ENCODE assay signal across 21 cellular contexts in genomic region chr6:159460476-159460875, GRCh38.
DNase-seq lines count a peak whose midpoint lies in the region; ATAC-seq and TF ChIP-seq lines count a peak whose summit lies in the region.
"Had no signal": no experiment of that assay in that cellular context is flagged by ENCODE, and none has a peak within 500 bp of the region (broad histone marks: within the 10 kb centered on the region; RNA-seq: fewer than 3 reads in every experiment).

No MANE protein-coding gene starts in this region.

- no peaks in the 10 kb centered on the region for H3K4me1 Mint-ChIP-seq in natural killer cell treated with Interleukin-12 subunit alpha and Interleukin-12 subunit beta and Interleukin-15 and Interleukin-18, amount 100 ng/mL, for 72 hours (ENCODE audit: low read depth in 2 of 2)
- H3K4me1 Mint-ChIP-seq in natural killer cell = no peaks in the 10 kb centered on the region
- peaks cover 6% of the 10 kb centered on the region for H3K4me1 Mint-ChIP-seq in MCF 10A (ENCODE audit: insufficient read depth, unreplicated experiment)
- H3K4me1 Mint-ChIP-seq: CD8-positive, alpha-beta memory T cell had no signal

- peaks cover 61% of the 10 kb centered on the region for H3K4me1 ChIP-seq in OCI-LY7 (ENCODE audit: insufficient read depth, low read length, poor library complexity, severe bottlenecking)
- peaks cover 8% of the 10 kb centered on the region for H3K4me1 ChIP-seq in hepatocyte (ENCODE audit: insufficient read depth)
- H3K4me1 ChIP-seq in neuronal stem cell (ENCODE audit: control insufficient read depth in 2 of 2, insufficient read depth in 1 of 2, low read depth in 1 of 2, low read length in 2 of 2) = no peaks in the 10 kb centered on the region
- no peaks in the 10 kb centered on the region for H3K4me1 ChIP-seq in transverse colon
- H3K4me1 ChIP-seq: BE2C, HAP-1 had no signal

- H4K20me1 ChIP-seq in OCI-LY7 (ENCODE audit: insufficient read depth, low read length) = no peaks in the 10 kb centered on the region
- no peaks in the 10 kb centered on the region for H4K20me1 ChIP-seq in hepatocyte (ENCODE audit: insufficient read depth, poor library complexity, severe bottlenecking)
- H4K20me1 ChIP-seq: BLaER1 treated with 17β-estradiol and CSF1 and Interleukin-3, amounts not matched to agents 10 nM and 100 nM had no signal

- H2BK5ac ChIP-seq in neuronal stem cell (ENCODE audit: low read length) = no peak overlapping the region

- no peak overlapping the region for H2BK12ac ChIP-seq in neuronal stem cell (ENCODE audit: low read length)

- H2AFZ ChIP-seq in OCI-LY7 (ENCODE audit: low read length) (peak overlapping the region; percentile 55; the same call in 1 of the 2 replicates), hepatocyte (no peak overlapping the region), neuronal stem cell (ENCODE audit: low read length) (no peak overlapping the region)
- H2AFZ ChIP-seq: GM23248 had no signal

- H3K18ac ChIP-seq in neuronal stem cell (ENCODE audit: low read length) = no peak overlapping the region

- no peak overlapping the region for H2AK5ac ChIP-seq in neuronal stem cell (ENCODE audit: low read depth, low read length)

- peaks cover 3 to 11% of the 10 kb centered on the region in 2 donors for H3K27me3 Mint-ChIP-seq in natural killer cell treated with Interleukin-12 subunit alpha and Interleukin-12 subunit beta and Interleukin-15 and Interleukin-18, amount 100 ng/mL, for 72 hours
- peaks cover 4 to 10% of the 10 kb centered on the region in 2 donors for H3K27me3 Mint-ChIP-seq in natural killer cell (ENCODE audit: low read depth in 2 of 2)
- H3K27me3 Mint-ChIP-seq in MCF 10A (ENCODE audit: insufficient read depth, unreplicated experiment) = peaks cover 18% of the 10 kb centered on the region

- CTCF ChIA-PET in OCI-LY7 (lab: Charles Lee; ENCODE audit: unreplicated experiment) (interaction anchor here (0.6 to 1.8 kb wide), 4 partner anchors 11 to 415 kb away, joined by 3 to 8 read pairs (median 4); no protein-coding TSS in a partner anchor), MCF 10A (lab: Yijun Ruan, JAX) (no interaction called here)

- no peak overlapping the region for H3K4ac ChIP-seq in neuronal stem cell (ENCODE audit: low read length)

- H3K4me3 ChIP-seq in OCI-LY7 (ENCODE audit: low read depth, low read length, poor library complexity, severe bottlenecking) (no peak overlapping the region), hepatocyte (no peak overlapping the region), neuronal stem cell (ENCODE audit: low read length in 2 of 2) (no peak overlapping the region), transverse colon (no peak overlapping the region)
- H3K4me3 ChIP-seq: BLaER1 treated with 17β-estradiol and CSF1 and Interleukin-3, amounts not matched to agents 10 nM and 100 nM; GM23248; HAP-1 had no signal

- WGBS in hepatocyte (ENCODE audit: low lambda C conversion rate, missing lambda C conversion rate) = 43% methylated on average over 4 of the region's 4 CpGs
- WGBS in neuronal stem cell (ENCODE audit: extremely low coverage in 2 of 2, insufficient read length in 2 of 2, insufficient replicate concordance in 1 of 2), 2 donors = no CpG with 5 or more reads among the region's 4 CpGs
- 49% methylated on average over 4 of the region's 4 CpGs; no CpG with 5 or more reads in 1 of the 2 donors for WGBS in transverse colon (ENCODE audit: low coverage in 1 of 2), 2 donors

- in situ Hi-C loops in transverse colon (cut with MboI; ENCODE audit: low pct_ligation_motif_present in 1 of 4, low pct_unique_long_range_greater_than_20kb in 1 of 4, low sequenced_read_pairs in 3 of 4) = no loop called here

- H3K27ac Mint-ChIP-seq in natural killer cell treated with Interleukin-12 subunit alpha and Interleukin-12 subunit beta and Interleukin-15 and Interleukin-18, amount 100 ng/mL, for 72 hours = no peak overlapping the region
- H3K27ac Mint-ChIP-seq in natural killer cell (no peak overlapping the region), MCF 10A (ENCODE audit: low read depth, unreplicated experiment) (no peak overlapping the region)
- H3K27ac Mint-ChIP-seq: CD4-positive, alpha-beta T cell; CD8-positive, alpha-beta memory T cell; HFFc6 had no signal

- POLR2A ChIA-PET in OCI-LY7 (lab: Charles Lee) (interaction anchor here (0.7 to 3.8 kb wide), 9 partner anchors 8 to 321 kb away, joined by 3 to 30 read pairs (median 4); no protein-coding TSS in a partner anchor), MCF 10A (lab: Yijun Ruan, JAX) (no interaction called here)

- no peak overlapping the region for H2BK120ac ChIP-seq in neuronal stem cell (ENCODE audit: low read depth, low read length)

- peak; percentile 36 to 45 for ATAC-seq in natural killer cell treated with Interleukin-12 subunit alpha and Interleukin-12 subunit beta and Interleukin-15 and Interleukin-18, amount 100 ng/mL, for 72 hours
- ATAC-seq in natural killer cell = no peak

- H3K79me2 ChIP-seq in OCI-LY7 (ENCODE audit: insufficient read depth, low read depth, low read length) (no peaks in the 10 kb centered on the region), hepatocyte (no peaks in the 10 kb centered on the region)

- TF ChIP-seq EP300 in transverse colon (IDR thresholded peaks at IDR 0.05; ENCODE audit: low read depth) = no peak

- no peaks in the 10 kb centered on the region for H3K36me3 ChIP-seq in OCI-LY7 (ENCODE audit: insufficient read depth, low read length)
- no peaks in the 10 kb centered on the region for H3K36me3 ChIP-seq in hepatocyte (replicated peaks; ENCODE audit: insufficient read depth, low read depth)
- no peaks in the 10 kb centered on the region for H3K36me3 ChIP-seq in neuronal stem cell (replicated peaks in 1 of 2; ENCODE audit: control insufficient read depth in 2 of 2, insufficient read depth in 2 of 2, low read length in 2 of 2)
- H3K36me3 ChIP-seq in transverse colon = no peaks in the 10 kb centered on the region
- H3K36me3 ChIP-seq: BE2C; BLaER1 treated with 17β-estradiol and CSF1 and Interleukin-3, amounts not matched to agents 10 nM and 100 nM; HAP-1 had no signal

- H4K91ac ChIP-seq in neuronal stem cell (ENCODE audit: low read depth, low read length, poor library complexity) = no peak overlapping the region

- no peak overlapping the region for H3K4me3 Mint-ChIP-seq in natural killer cell treated with Interleukin-12 subunit alpha and Interleukin-12 subunit beta and Interleukin-15 and Interleukin-18, amount 100 ng/mL, for 72 hours
- H3K4me3 Mint-ChIP-seq in natural killer cell (no peak overlapping the region), MCF 10A (ENCODE audit: unreplicated experiment) (no peak overlapping the region)
- H3K4me3 Mint-ChIP-seq: CD14-positive monocyte; CD4-positive, alpha-beta T cell; CD8-positive, alpha-beta memory T cell; HFFc6 had no signal

- H2BK15ac ChIP-seq in neuronal stem cell (ENCODE audit: low read length) = no peak overlapping the region

- TF ChIP-seq CTCF in natural killer cell (IDR thresholded peaks at IDR 0.05) (no peak), OCI-LY7 (conservative IDR thresholded peaks at IDR 0.05; ENCODE audit: low read length) (no peak), hepatocyte (IDR thresholded peaks at IDR 0.05; ENCODE audit: poor library complexity) (no peak), transverse colon (IDR thresholded peaks at IDR 0.05) (no peak), MCF 10A (IDR thresholded peaks at IDR 0.05; ENCODE audit: unreplicated experiment) (no peak)

- intact Hi-C loops in natural killer cell (cut with micrococcal nuclease) = no loop called here
- intact Hi-C loops in OCI-LY7 (cut with micrococcal nuclease; ENCODE audit: unreplicated experiment) = loop anchor here (5.0 to 10.0 kb wide), 2 partner anchors 192 to 416 kb away; partner anchors contain the start of gene TAGAP
- intact Hi-C loops in transverse colon (cut with DNase I; ENCODE audit: low total_unique reads) = no loop called here
- intact Hi-C loops in MCF 10A (cut with micrococcal nuclease) = loop anchor here (10.0 kb wide), 1 partner anchor 206 kb away; no protein-coding TSS in a partner anchor

- H3K23ac ChIP-seq in neuronal stem cell (ENCODE audit: low read depth, low read length, poor library complexity) = no peak overlapping the region

- peak overlapping the region; percentile 89 for H3K27ac ChIP-seq in OCI-LY7 (ENCODE audit: low read depth, low read length, poor library complexity, severe bottlenecking)
- peak overlapping the region; percentile 39 for H3K27ac ChIP-seq in hepatocyte
- H3K27ac ChIP-seq in neuronal stem cell (replicated peaks; ENCODE audit: low read length) = no peak overlapping the region
- no peak overlapping the region for H3K27ac ChIP-seq in transverse colon
- H3K27ac ChIP-seq: 22Rv1; BLaER1 treated with 17β-estradiol and CSF1 and Interleukin-3, amounts not matched to agents 10 nM and 100 nM; GM23248 had no signal

- H3K9me2 ChIP-seq in OCI-LY7 (ENCODE audit: insufficient read depth, low read length) (no peaks in the 10 kb centered on the region), hepatocyte (replicated peaks; ENCODE audit: insufficient read depth) (no peaks in the 10 kb centered on the region)

- TF ChIP-seq POLR2A in transverse colon (IDR thresholded peaks at IDR 0.05) = no peak

- H3K14ac ChIP-seq in neuronal stem cell (ENCODE audit: low read length) = peak overlapping the region; percentile 40

- no peak for DNase-seq in natural killer cell treated with Interleukin-12 subunit alpha and Interleukin-12 subunit beta and Interleukin-15 and Interleukin-18, amount 100 ng/mL, for 72 hours (ENCODE audit: low spot score)
- DNase-seq in natural killer cell (no peak), OCI-LY7 (ENCODE audit: low spot score) (no peak), hepatocyte (ENCODE audit: low spot score) (no peak), neuronal stem cell (ENCODE audit: low spot score) (no peak), Kasumi-1 (lab: John Stamatoyannopoulos, UW) (no peak), transverse colon (no peak), MCF 10A (ENCODE audit: unreplicated experiment) (no peak)
- DNase-seq: AML-193; BE2C; CD4-positive, alpha-beta T cell; CD8-positive, alpha-beta memory T cell; DMS 273 treated with DMSO at 0.1 percent for 48 hours; DMS79; GF-D8; GM23248; HFFc6 had no signal

- no peaks in the 10 kb centered on the region for H3K79me1 ChIP-seq in neuronal stem cell (ENCODE audit: low read depth, low read length)

- H3K27me3 ChIP-seq in hepatocyte = no peaks in the 10 kb centered on the region
- peaks cover 0 to 3% (median 0%) of the 10 kb centered on the region in 3 experiments for H3K27me3 ChIP-seq in neuronal stem cell (ENCODE audit: control insufficient read depth in 3 of 3, insufficient read depth in 3 of 3, low read depth in 1 of 3, low read length in 3 of 3)
- H3K27me3 ChIP-seq in transverse colon = no peaks in the 10 kb centered on the region
- H3K27me3 ChIP-seq: BE2C; BLaER1 treated with 17β-estradiol and CSF1 and Interleukin-3, amounts not matched to agents 10 nM and 100 nM had no signal

- H3K4me2 ChIP-seq in OCI-LY7 (ENCODE audit: low read length) (peak overlapping the region; percentile 65), hepatocyte (no peak overlapping the region), neuronal stem cell (ENCODE audit: insufficient read depth, low read length, poor library complexity, severe bottlenecking) (no peak overlapping the region)
- H3K4me2 ChIP-seq: BLaER1 treated with 17β-estradiol and CSF1 and Interleukin-3, amounts not matched to agents 10 nM and 100 nM had no signal

- no peaks in the 10 kb centered on the region for H3K36me3 Mint-ChIP-seq in natural killer cell treated with Interleukin-12 subunit alpha and Interleukin-12 subunit beta and Interleukin-15 and Interleukin-18, amount 100 ng/mL, for 72 hours
- no peaks in the 10 kb centered on the region for H3K36me3 Mint-ChIP-seq in natural killer cell
- no peaks in the 10 kb centered on the region for H3K36me3 Mint-ChIP-seq in MCF 10A (ENCODE audit: insufficient read depth, unreplicated experiment)
- H3K36me3 Mint-ChIP-seq: CD14-positive monocyte; CD8-positive, alpha-beta memory T cell had no signal

- H3K9me3 Mint-ChIP-seq in natural killer cell treated with Interleukin-12 subunit alpha and Interleukin-12 subunit beta and Interleukin-15 and Interleukin-18, amount 100 ng/mL, for 72 hours = no peaks in the 10 kb centered on the region
- H3K9me3 Mint-ChIP-seq in natural killer cell (no peaks in the 10 kb centered on the region), MCF 10A (ENCODE audit: unreplicated experiment) (no peaks in the 10 kb centered on the region)
- H3K9me3 Mint-ChIP-seq: CD4-positive, alpha-beta T cell had no signal

- BruUV-seq in OCI-LY7 (replicated peaks; lab: Mats Ljungman, UMichigan) = no TSS peak
- BruUV-seq in MCF 10A (replicated peaks; lab: Mats Ljungman, UMichigan) = no TSS peak

- H4K8ac ChIP-seq in neuronal stem cell (ENCODE audit: low read depth, low read length) = no peak overlapping the region

- no peak overlapping the region for H3K9ac ChIP-seq in neuronal stem cell (ENCODE audit: low read depth, low read length, poor library complexity)
- H3K9ac ChIP-seq: BLaER1 treated with 17β-estradiol and CSF1 and Interleukin-3, amounts not matched to agents 10 nM and 100 nM; GM23248 had no signal

- H3K9me3 ChIP-seq in OCI-LY7 (ENCODE audit: low read length) (peaks cover 7% of the 10 kb centered on the region; the same call in 1 of the 2 replicates), hepatocyte (ENCODE audit: low read depth) (no peaks in the 10 kb centered on the region), neuronal stem cell (replicated peaks in 1 of 2; ENCODE audit: control insufficient read depth in 2 of 2, insufficient read depth in 1 of 2, low read depth in 1 of 2, low read length in 2 of 2) (peaks cover 0 to under 1% of the 10 kb centered on the region in 2 donors), transverse colon (no peaks in the 10 kb centered on the region)
- H3K9me3 ChIP-seq: BE2C; BLaER1 treated with 17β-estradiol and CSF1 and Interleukin-3, amounts not matched to agents 10 nM and 100 nM; HAP-1 had no signal

Comparison
In these comparisons a context has a peak if more than half of its experiments do, and no peak if none do; other contexts are left out.
1. ATAC-seq: peak in natural killer cell treated with Interleukin-12 subunit alpha and Interleukin-12 subunit beta and Interleukin-15 and Interleukin-18, amount 100 ng/mL, for 72 hours (2 of 2); none in natural killer cell (0 of 3).
2. H3K27ac ChIP-seq: peak in OCI-LY7 (single experiment) and hepatocyte (single experiment); none in neuronal stem cell (single experiment) and transverse colon (0 of 4).
3. intact Hi-C loops: an anchor here in OCI-LY7 (5.0 to 10.0 kb wide) and MCF 10A (10.0 kb wide); none called in natural killer cell and transverse colon.